8 cellular contexts compared by ENCODE assay signal in genomic region chr11:6705905-6706535, GRCh38. TPM values are rescaled to one million over a fixed set of nuclear protein-coding genes. Genes with fewer than 3 reads are reported as not detected.
DNase-seq lines count a peak whose midpoint lies in the region; TF ChIP-seq lines count a peak whose summit lies in the region.

No MANE protein-coding gene starts in this region.

- H3K36me3 ChIP-seq in SK-N-MC (ENCODE audit: insufficient read depth, low read length): no peaks in the 10 kb centered on the region

- no peaks in the 10 kb centered on the region for H3K27me3 Mint-ChIP-seq in MCF 10A (ENCODE audit: insufficient read depth, unreplicated experiment)

- H3K4me1 Mint-ChIP-seq in MCF 10A (ENCODE audit: insufficient read depth, unreplicated experiment): no peaks in the 10 kb centered on the region

- CTCF ChIA-PET in MCF 10A (lab: Yijun Ruan, JAX): interaction anchor here (0.6 to 6.4 kb wide), 45 partner anchors 9 to 1283 kb away, joined by 3 to 82 read pairs (median 4); partner anchors contain the start of genes DNHD1, ILK, MRPL17 and TPP1

- H3K4me3 Mint-ChIP-seq in MCF 10A (ENCODE audit: unreplicated experiment): no peak overlapping the region

- H3K9me3 Mint-ChIP-seq in MCF 10A (ENCODE audit: unreplicated experiment): no peaks in the 10 kb centered on the region

- intact Hi-C loops in MCF 10A (cut with micrococcal nuclease): loop anchor here (1.0 to 5.0 kb wide), 5 partner anchors 23 to 329 kb away; partner anchors contain the start of genes HPX, ILK, MRPL17 and RRP8

- peak overlapping the region; percentile 26; the same call in 1 of the 2 replicates for H3K27ac ChIP-seq in SK-N-MC

- H3K9me3 ChIP-seq in SK-N-MC (ENCODE audit: low read depth, low read length): no peaks in the 10 kb centered on the region

- no peaks in the 10 kb centered on the region for H3K36me3 Mint-ChIP-seq in MCF 10A (ENCODE audit: insufficient read depth, unreplicated experiment)

- H3K27ac Mint-ChIP-seq in MCF 10A (ENCODE audit: low read depth, unreplicated experiment): no peak overlapping the region

- TF ChIP-seq CTCF in MCF 10A (IDR thresholded peaks at IDR 0.05; ENCODE audit: unreplicated experiment): peak; percentile 82

- H3K9ac ChIP-seq in SK-N-MC (ENCODE audit: insufficient read length): no peak overlapping the region

- no TSS peak for BruUV-seq in MCF 10A (replicated peaks; lab: Mats Ljungman, UMichigan)

- DNase-seq in 8988T (peak; percentile 21), ELR (ENCODE audit: low read depth) (peak; percentile 73), HT-29 (ENCODE audit: low spot score) (peak; percentile 82), SK-N-MC (ENCODE audit: low read depth, low spot score) (peak; percentile 81), MCF 10A (ENCODE audit: unreplicated experiment) (peak; percentile 65), inferior parietal cortex (ENCODE audit: extremely low spot score) (peak; percentile 81), SHP77 treated with DMSO at 0.1 percent for 48 hours (lab: John Stamatoyannopoulos, UW) (no peak)
- DNase-seq in stimulated activated CD4-positive, alpha-beta T cell treated with anti-CD3 and anti-CD28 coated beads, Interleukin-4, amount 100 ng/mL, for 1 hour: peak; percentile 23

- H3K4me3 ChIP-seq in SK-N-MC: no peak overlapping the region

- POLR2A ChIA-PET in MCF 10A (lab: Yijun Ruan, JAX): interaction anchor here (0.6 kb wide), 1 partner anchor 445 kb away, joined by 4 read pairs; no protein-coding TSS in a partner anchor

RNA-seq across cellular contexts. Expression of gene MRPL17, which starts 22.9 kb away (rescaled TPM):
- 94.8 and 99.8 TPM in 2 replicates for total RNA-seq in HT-29 (2014; rRNA removed; shearing (Covaris generic))
- 78.0 and 88.4 TPM in 2 replicates for total RNA-seq in MCF 10A (2022)

RNA-seq across cellular contexts. Expression of gene DCHS1, which starts 50.4 kb away (rescaled TPM):
- 0.05 and 0.18 TPM in 2 replicates for total RNA-seq in HT-29 (2014; rRNA removed; shearing (Covaris generic))
- total RNA-seq in MCF 10A (2022): 0.19 and 0.27 TPM in 2 replicates
